18 cellular contexts compared by ENCODE assay signal in the genomic region with DNA sequence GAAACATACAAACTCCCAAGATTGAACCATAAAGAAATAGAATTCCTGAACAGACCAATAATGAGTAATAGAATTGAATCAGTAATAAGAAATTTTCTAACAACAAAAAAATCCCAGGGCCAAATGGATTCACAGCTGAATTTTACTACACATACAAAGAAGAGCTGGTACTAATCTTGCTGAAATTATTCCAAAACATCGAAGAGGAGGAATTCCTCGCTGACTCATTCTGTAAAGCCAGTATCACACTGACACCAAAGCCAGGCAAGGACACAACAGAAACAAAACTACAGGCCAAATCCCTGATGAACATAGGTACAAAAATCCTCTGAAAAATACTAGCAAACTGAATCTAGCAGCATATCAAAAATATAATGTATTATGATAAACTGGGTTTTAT.
"Had no signal": no experiment of that assay in that cellular context is flagged by ENCODE, and none has a peak within 500 bp of the region (broad histone marks: within the 10 kb centered on the region; RNA-seq: fewer than 3 reads in every experiment).

No MANE protein-coding gene starts in this region.

- H3K4me3 ChIP-seq: gastrocnemius medialis, heart left ventricle, tibial artery had no signal

- DNase-seq: activated B cell treated with CpG ODN at 0.5 μM for 24 hours; activated CD4-positive, alpha-beta T cell treated with anti-CD3 and anti-CD28 coated beads for 48 hours; activated CD8-positive, alpha-beta T cell treated with anti-CD3 and anti-CD28 coated beads for 36 hours; activated effector memory CD4-positive, alpha-beta T cell treated with anti-CD3 and anti-CD28 coated beads, Interleukin-2, amount 50 U/mL, for 16 hours; activated T-cell treated with anti-CD3 and anti-CD28 coated beads, Interleukin-2, amount 50 U/mL, for 4 hours; amygdala; cerebellar nuclear complex; effector CD8-positive, alpha-beta T cell; gastrocnemius medialis; heart left ventricle; immature natural killer cell; mesendoderm; nephron progenitor cell; right cardiac atrium; small intestine; stimulated activated CD4-positive, alpha-beta T cell treated with anti-CD3 and anti-CD28 coated beads, Interleukin-4, amount 100 ng/mL, for 24 hours; stimulated activated naive CD4-positive, alpha-beta T cell; tibial artery had no signal

- ATAC-seq: activated CD8-positive, alpha-beta T cell treated with anti-CD3 and anti-CD28 coated beads for 36 hours; activated T-cell treated with anti-CD3 and anti-CD28 coated beads, Interleukin-2, amount 50 U/mL, for 4 hours; gastrocnemius medialis; heart left ventricle; right cardiac atrium had no signal
